In the genomic region with DNA sequence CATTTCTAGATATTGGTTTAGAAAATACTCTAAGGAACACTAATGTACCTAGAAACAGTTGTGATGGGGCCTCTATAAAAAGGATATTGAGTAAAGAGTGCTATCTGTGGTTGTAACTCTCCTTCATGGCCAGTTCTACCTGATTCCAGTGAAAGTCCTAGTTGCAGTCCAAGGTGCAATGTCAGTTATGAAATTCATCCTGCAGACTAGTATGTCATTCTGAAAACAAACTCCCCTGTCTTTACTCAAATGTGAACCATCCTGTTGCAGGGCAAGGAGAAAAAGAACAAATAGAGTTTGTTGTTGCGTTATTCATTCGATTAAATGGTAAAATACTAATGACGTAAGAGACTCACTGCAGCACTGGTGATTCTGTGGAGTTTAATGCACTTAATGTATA, we compare ENCODE assay signal across 22 cellular contexts. TPM values are rescaled to one million over a fixed set of nuclear protein-coding genes. Genes with fewer than 3 reads are reported as not detected.
DNase-seq lines count a peak whose midpoint lies in the region; ATAC-seq, FAIRE-seq and TF ChIP-seq lines count a peak whose summit lies in the region.
"Had no signal": no experiment of that assay in that cellular context is flagged by ENCODE, and none has a peak within 500 bp of the region (broad histone marks: within the 10 kb centered on the region; RNA-seq: fewer than 3 reads in every experiment).

No MANE protein-coding gene starts in this region.

- peak in 1 of 2 experiments; percentile 55; a peak in 2 of 4 replicates for TF ChIP-seq EP300 in HepG2 (IDR thresholded peaks at IDR 0.05; ENCODE audit: low read depth in 2 of 2, low read length in 2 of 2)
- TF ChIP-seq EP300 in HepG2 (CRISPR knock-in tag; IDR thresholded peaks at IDR 0.05; ENCODE audit: borderline replicate concordance) = peak; percentile 34; the same call in 1 of the 2 replicates

- TF ChIP-seq POLR2A in HepG2 (IDR thresholded peaks at IDR 0.05; ENCODE audit: insufficient read depth in 1 of 2, low read depth in 2 of 2, low read length in 2 of 2) = no peak

- ATAC-seq in WTC11 (no peak), HepG2 (peak; percentile 96), Right ventricle myocardium inferior (no peak)
- ATAC-seq in CD4-positive, alpha-beta T cell (ENCODE audit: poor library complexity) = no peak
- ATAC-seq: GM12878 had no signal

- no peaks in the 10 kb centered on the region for H3K36me3 ChIP-seq in HepG2 (replicated peaks in 1 of 2; ENCODE audit: control insufficient read depth in 1 of 2, insufficient read depth in 2 of 2, low read length in 2 of 2)
- peaks cover 10% of the 10 kb centered on the region for H3K36me3 ChIP-seq in neutrophil
- H3K36me3 ChIP-seq in neural progenitor cell = no peaks in the 10 kb centered on the region
- H3K36me3 ChIP-seq: BLaER1, HAP-1 had no signal

- peaks cover 23% of the 10 kb centered on the region for H3F3A ChIP-seq in neural progenitor cell (ENCODE audit: low read depth)

- BruUV-seq in HepG2 (replicated peaks; lab: Mats Ljungman, UMichigan) = no TSS peak

- H3K4me2 ChIP-seq in HepG2 (ENCODE audit: low read depth, low read length) (peak overlapping the region; percentile 40), neural progenitor cell (no peak overlapping the region)
- H3K4me2 ChIP-seq: BLaER1 had no signal

- H3K27ac ChIP-seq in HepG2 (ENCODE audit: extremely low read length, insufficient read depth, low read length) (peak overlapping the region; percentile 66), neutrophil (peak overlapping the region; percentile 73), neural progenitor cell (no peak overlapping the region)
- H3K27ac ChIP-seq in CD4-positive, alpha-beta T cell (ENCODE audit: low read depth, low read length) = no peak overlapping the region
- H3K27ac ChIP-seq: BLaER1, C4-2B had no signal

- in situ Hi-C loops in HepG2 (cut with HindIII; ENCODE audit: extremely low pct_ligation_motif_present, low pct_unique_long_range_greater_than_20kb) = loop anchor here (25.0 kb wide), 1 partner anchor 409 kb away; the partner anchor contains the start of gene FRY

- H3K27me3 Mint-ChIP-seq in WTC11 (ENCODE audit: low read depth) (no peaks in the 10 kb centered on the region), neural progenitor cell (ENCODE audit: insufficient read depth, low read depth) (no peaks in the 10 kb centered on the region)
- H3K27me3 Mint-ChIP-seq in CD4-positive, alpha-beta T cell = no peaks in the 10 kb centered on the region
- H3K27me3 Mint-ChIP-seq: B cell; CD4-positive, CD25-positive, alpha-beta regulatory T cell; CD8-positive, alpha-beta memory T cell had no signal

- H3K4me3 Mint-ChIP-seq in WTC11 (no peak overlapping the region), neural progenitor cell (no peak overlapping the region)
- H3K4me3 Mint-ChIP-seq in CD4-positive, alpha-beta T cell = no peak overlapping the region
- H3K4me3 Mint-ChIP-seq: B cell; CD4-positive, CD25-positive, alpha-beta regulatory T cell; CD8-positive, alpha-beta memory T cell; HFFc6 had no signal

- CTCF ChIA-PET in WTC11 (lab: Charles Lee) (no interaction called here), HepG2 (lab: Yijun Ruan, JAX; ENCODE audit: low intra/inter-chr PET ratio, low total read pairs) (no interaction called here)
- CTCF ChIA-PET in CD4-positive, alpha-beta T cell (lab: Charles Lee) = no interaction called here

- intact Hi-C loops in HepG2 (cut with micrococcal nuclease; ENCODE audit: unreplicated experiment) (loop anchor here (10.0 kb wide), 1 partner anchor 531 kb away; no protein-coding TSS in a partner anchor), Right ventricle myocardium inferior (cut with DNase I) (no loop called here)
- intact Hi-C loops in CD4-positive, alpha-beta T cell (cut with DNase I, micrococcal nuclease) = loop anchor here (5.0 to 10.0 kb wide), 2 partner anchors 531 to 534 kb away; no protein-coding TSS in a partner anchor

- TF ChIP-seq CTCF in WTC11 (IDR thresholded peaks at IDR 0.05) (no peak), HepG2 (CRISPR knock-in tag; IDR thresholded peaks at IDR 0.05) (no peak), neutrophil (IDR thresholded peaks at IDR 0.05) (no peak), neural progenitor cell (IDR thresholded peaks at IDR 0.05) (no peak)
- no peak for TF ChIP-seq CTCF in CD4-positive, alpha-beta T cell (IDR thresholded peaks at IDR 0.05)

- H3K36me3 Mint-ChIP-seq in WTC11 (peaks cover 3% of the 10 kb centered on the region; the same call in 1 of the 2 replicates), neural progenitor cell (peaks cover 3% of the 10 kb centered on the region)
- H3K36me3 Mint-ChIP-seq in CD4-positive, alpha-beta T cell (ENCODE audit: low read depth) = peaks cover 10% of the 10 kb centered on the region

- H3K4me1 ChIP-seq in HepG2 (ENCODE audit: insufficient read depth, low read length) (peaks cover 56% of the 10 kb centered on the region), neutrophil (ENCODE audit: control insufficient read depth in 1 of 2, insufficient read depth in 1 of 2, low read depth in 1 of 2, low read length in 1 of 2) (peaks cover 20 to 23% of the 10 kb centered on the region in 2 experiments), neural progenitor cell (peaks cover 21% of the 10 kb centered on the region)
- H3K4me1 ChIP-seq: BLaER1 had no signal

- H3K27ac Mint-ChIP-seq in WTC11 (no peak overlapping the region), neural progenitor cell (no peak overlapping the region)
- H3K27ac Mint-ChIP-seq in CD4-positive, alpha-beta T cell = no peak overlapping the region
- H3K27ac Mint-ChIP-seq: B cell; CD4-positive, CD25-positive, alpha-beta regulatory T cell; HFFc6 had no signal

- DNase-seq in WTC11 (ENCODE audit: low spot score) (no peak), HepG2 (ENCODE audit: low spot score) (peak; percentile 92), Right ventricle myocardium inferior (ENCODE audit: missing footprints) (no peak), neural progenitor cell (ENCODE audit: low spot score) (no peak)
- no peak for DNase-seq in CD4-positive, alpha-beta T cell
- DNase-seq: CD4-positive, CD25-positive, alpha-beta regulatory T cell; CD8-positive, alpha-beta memory T cell; DMS 273 treated with DMSO at 0.1 percent for 48 hours; DMS79; EL; GDM1; GOT3; HFFc6 had no signal

- no peaks in the 10 kb centered on the region for H3K4me1 Mint-ChIP-seq in WTC11
- H3K4me1 Mint-ChIP-seq in neural progenitor cell = peaks cover 17% of the 10 kb centered on the region
- peaks cover 3% of the 10 kb centered on the region for H3K4me1 Mint-ChIP-seq in CD4-positive, alpha-beta T cell (ENCODE audit: low read depth)

- no peak for TF ChIP-seq RAD21 in HepG2 (CRISPR knock-in tag; IDR thresholded peaks at IDR 0.05)

- H3K9ac ChIP-seq in HepG2 (ENCODE audit: insufficient read depth, low read depth, low read length) (no peak overlapping the region; the same call in 1 of the 2 replicates), neural progenitor cell (no peak overlapping the region)
- H3K9ac ChIP-seq: BLaER1 had no signal

- POLR2A ChIA-PET in WTC11 (lab: Charles Lee) = no interaction called here
- POLR2A ChIA-PET in HepG2 (lab: Yijun Ruan, JAX) = no interaction called here
- POLR2A ChIA-PET in CD4-positive, alpha-beta T cell (lab: Charles Lee) = no interaction called here

- no peaks in the 10 kb centered on the region for H3K9me3 ChIP-seq in HepG2 (ENCODE audit: low read length)
- no peaks in the 10 kb centered on the region for H3K9me3 ChIP-seq in neutrophil
- no peaks in the 10 kb centered on the region for H3K9me3 ChIP-seq in neural progenitor cell (ENCODE audit: low read depth)
- no peaks in the 10 kb centered on the region for H3K9me3 ChIP-seq in CD4-positive, alpha-beta T cell (ENCODE audit: control insufficient read depth, low read length)
- H3K9me3 ChIP-seq: HAP-1 had no signal

- 2% methylated on average over 3 of the region's 3 CpGs for WGBS in HepG2 (ENCODE audit: low lambda C conversion rate)

- H2AFZ ChIP-seq in HepG2 (ENCODE audit: low read length) = no peak overlapping the region
- H2AFZ ChIP-seq in neural progenitor cell (replicated peaks) = no peak overlapping the region

- peaks cover 8% of the 10 kb centered on the region for H3K9me3 Mint-ChIP-seq in WTC11
- H3K9me3 Mint-ChIP-seq in neural progenitor cell = peaks cover 2% of the 10 kb centered on the region
- no peaks in the 10 kb centered on the region for H3K9me3 Mint-ChIP-seq in CD4-positive, alpha-beta T cell
- H3K9me3 Mint-ChIP-seq: HFFc6 had no signal

- H3K4me3 ChIP-seq in HepG2 (replicated peaks in 1 of 3; ENCODE audit: insufficient read depth in 1 of 3, low read depth in 2 of 3, low read length in 3 of 3) (no peak overlapping the region; a peak in 1 of 6 replicates), neutrophil (ENCODE audit: low read depth in 1 of 2, low read length in 1 of 2) (no peak overlapping the region), neural progenitor cell (no peak overlapping the region)
- H3K4me3 ChIP-seq: BLaER1, GM12878, HAP-1 had no signal

- H3K27me3 ChIP-seq in HepG2 (ENCODE audit: control insufficient read depth in 1 of 2, insufficient read depth in 2 of 2, low read length in 2 of 2) (no peaks in the 10 kb centered on the region), neutrophil (no peaks in the 10 kb centered on the region), neural progenitor cell (no peaks in the 10 kb centered on the region)
- H3K27me3 ChIP-seq in CD4-positive, alpha-beta T cell (ENCODE audit: control insufficient read depth, insufficient read depth, low read length) = no peaks in the 10 kb centered on the region
- H3K27me3 ChIP-seq: BLaER1 had no signal

- H3K79me2 ChIP-seq in HepG2 (ENCODE audit: insufficient read depth, low read length) (no peaks in the 10 kb centered on the region), neural progenitor cell (ENCODE audit: low read depth) (no peaks in the 10 kb centered on the region)

- FAIRE-seq in HepG2 (lab: Jason Lieb, UNC) = peak; percentile 86
- FAIRE-seq: D721Med, GM12878, GM18507, H54 had no signal

- H4K20me1 ChIP-seq in HepG2 (ENCODE audit: insufficient read depth, low read length) (no peaks in the 10 kb centered on the region), neural progenitor cell (ENCODE audit: low read depth) (peaks cover 7% of the 10 kb centered on the region)
- H4K20me1 ChIP-seq: BLaER1 had no signal

RNA-seq across cellular contexts. Expression of gene N4BP2L1, which starts 18.3 kb away (rescaled TPM):
- total RNA-seq in WTC11 (2021) (3.8 to 5.3 TPM (median 3.8 TPM) in 3 replicates), HepG2 (2016; rRNA removed; fragmentation: Illumina TruSeq; extraction: Trizol) (11.8 and 13.2 TPM in 2 replicates), Right ventricle myocardium inferior (4.7 TPM), neural progenitor cell (ENCODE audit: low replicate concordance) (0.77 and 1.2 TPM in 2 replicates)
- total RNA-seq in HepG2 (2016; cell fraction: cytosol; rRNA removed; fragmentation: Illumina TruSeq; extraction: Trizol; ENCODE audit: low read depth) = 3.8 and 4.6 TPM in 2 replicates
- 11.6 and 12.8 TPM in 2 replicates for total RNA-seq in HepG2 (2016; cell fraction: insoluble cytoplasmic fraction; rRNA removed; fragmentation: Illumina TruSeq; extraction: Trizol)
- 8.3 and 8.8 TPM in 2 replicates for total RNA-seq in HepG2 (2016; cell fraction: membrane; rRNA removed; fragmentation: Illumina TruSeq; extraction: Trizol)
- 13.1 and 18.3 TPM in 2 replicates for total RNA-seq in HepG2 (2016; cell fraction: nucleus; rRNA removed; fragmentation: Illumina TruSeq; extraction: Trizol)
- polyA plus RNA-seq in HepG2 (2011; rRNA removed) = 30.4 and 34.5 TPM in 2 replicates
- polyA plus RNA-seq in HepG2 (2011; cell fraction: cytosol; rRNA removed) = 15.0 and 21.1 TPM in 2 replicates
- 27.0 and 36.1 TPM in 2 replicates for polyA plus RNA-seq in HepG2 (2011; cell fraction: nucleus; rRNA removed)
- 30.9 and 33.4 TPM in 2 replicates for polyA plus RNA-seq in HepG2 (2012)
- polyA plus RNA-seq in HepG2 (2016; cell fraction: cytosol; fragmentation: Illumina TruSeq; extraction: Trizol; ENCODE audit: low read depth) = 3.5 and 4.7 TPM in 2 replicates
- 13.1 and 14.1 TPM in 2 replicates for polyA plus RNA-seq in HepG2 (2016; cell fraction: insoluble cytoplasmic fraction; fragmentation: Illumina TruSeq; extraction: Trizol; ENCODE audit: low read depth)
- 9.2 and 9.4 TPM in 2 replicates for polyA plus RNA-seq in HepG2 (2016; cell fraction: membrane; fragmentation: Illumina TruSeq; extraction: Trizol; ENCODE audit: low read depth)
- polyA plus RNA-seq in HepG2 (2016; cell fraction: nucleus; fragmentation: Illumina TruSeq; extraction: Trizol; ENCODE audit: insufficient read depth, low read depth) = 29.5 and 35.4 TPM in 2 replicates
- polyA minus RNA-seq in HepG2 (2011; rRNA and poly(A)+ RNA removed; ENCODE audit: low replicate concordance) = 8.4 TPM in 1 of 2 replicates, not detected in the other
- polyA minus RNA-seq in HepG2 (2011; cell fraction: cytosol; rRNA and poly(A)+ RNA removed) = 11.7 and 12.8 TPM in 2 replicates
- polyA minus RNA-seq in HepG2 (2011; cell fraction: nucleus; rRNA and poly(A)+ RNA removed) = 45.6 and 48.0 TPM in 2 replicates
- total RNA-seq in CD4-positive, alpha-beta T cell = 10 to 100 TPM; 47.5 to 50.5 TPM

Comparison
In these comparisons a context has a peak if more than half of its experiments do, and no peak if none do; other contexts are left out.
1. H3K27ac ChIP-seq: peak in HepG2 (single experiment) and neutrophil (single experiment); none in neural progenitor cell (single experiment) and CD4-positive, alpha-beta T cell (single experiment).
2. Of the 50 proteins assayed by ChIP-seq in both HepG2 and WTC11: peak only in HepG2: ATF2, CREB1, ESRRA, FOXK1, FOXP4, NR2C2 and 2 more; only in WTC11: GABPB1; in both: none; in neither: 39; mixed calls (peak in some experiments, not most) for 2.